Comparison of ENCODE assay signal across 21 cellular contexts in genomic region chr15:50702762-50703334, GRCh38.
"Had no signal": no experiment of that assay in that cellular context is flagged by ENCODE, and none has a peak within 500 bp of the region (broad histone marks: within the 10 kb centered on the region; RNA-seq: fewer than 3 reads in every experiment).

No MANE protein-coding gene starts in this region.

- H3K4me3 ChIP-seq: heart right ventricle, lower lobe of right lung, sigmoid colon, transverse colon had no signal

- H3K27ac ChIP-seq: epithelial cell of prostate, heart right ventricle, lower lobe of right lung, sigmoid colon, transverse colon had no signal

- H3K9me3 ChIP-seq: heart right ventricle, lower lobe of right lung, sigmoid colon, transverse colon had no signal

- FAIRE-seq: astrocyte, bronchial epithelial cell, urothelium cell line had no signal

- DNase-seq: activated B cell treated with CpG ODN at 0.5 μM for 24 hours; activated CD4-positive, alpha-beta T cell treated with anti-CD3 and anti-CD28 coated beads for 36 hours; activated CD4-positive, alpha-beta T cell treated with anti-CD3 and anti-CD28 coated beads, Interleukin-2, amount 50 U/mL, for 4 hours; activated CD8-positive, alpha-beta memory T cell treated with anti-CD3 and anti-CD28 coated beads, Interleukin-2, amount 50 U/mL, for 48 hours; activated naive CD4-positive, alpha-beta T cell; activated T-cell treated with anti-CD3 and anti-CD28 coated beads, Interleukin-2, amount 50 U/mL, for 4 hours; cortex of kidney; endodermal cell; heart right ventricle; lower lobe of right lung; naive thymus-derived CD8-positive, alpha-beta T cell; sigmoid colon; stimulated activated CD4-positive, alpha-beta T cell treated with anti-CD3 and anti-CD28 coated beads, Interleukin-2, amount 100 ng/mL, for 48 hours; stimulated activated CD8-positive, alpha-beta memory T cell treated with anti-CD3 and anti-CD28 coated beads, Interleukin-4, amount 100 ng/mL, for 48 hours; stimulated activated naive B cell treated with anti-CD40 and anti-IgM and Interleukin-4, amounts not matched to agents 10 μg/mL and 1 μg/mL and 100 μg/mL, for 72 hours; transverse colon had no signal

- H3K27me3 ChIP-seq: heart right ventricle, sigmoid colon, transverse colon had no signal

- H3K4me1 ChIP-seq: lower lobe of right lung, sigmoid colon, transverse colon had no signal

- ATAC-seq: activated CD4-positive, alpha-beta T cell treated with anti-CD3 and anti-CD28 coated beads for 36 hours; activated T-cell treated with anti-CD3 and anti-CD28 coated beads, Interleukin-2, amount 50 U/mL, for 4 hours; heart right ventricle; left lobe of liver; lower lobe of right lung; naive thymus-derived CD8-positive, alpha-beta T cell; stimulated activated naive B cell treated with anti-CD40 and anti-IgM and Interleukin-4, amounts not matched to agents 10 μg/mL and 1 μg/mL and 100 μg/mL, for 72 hours had no signal
